In the genomic region with DNA sequence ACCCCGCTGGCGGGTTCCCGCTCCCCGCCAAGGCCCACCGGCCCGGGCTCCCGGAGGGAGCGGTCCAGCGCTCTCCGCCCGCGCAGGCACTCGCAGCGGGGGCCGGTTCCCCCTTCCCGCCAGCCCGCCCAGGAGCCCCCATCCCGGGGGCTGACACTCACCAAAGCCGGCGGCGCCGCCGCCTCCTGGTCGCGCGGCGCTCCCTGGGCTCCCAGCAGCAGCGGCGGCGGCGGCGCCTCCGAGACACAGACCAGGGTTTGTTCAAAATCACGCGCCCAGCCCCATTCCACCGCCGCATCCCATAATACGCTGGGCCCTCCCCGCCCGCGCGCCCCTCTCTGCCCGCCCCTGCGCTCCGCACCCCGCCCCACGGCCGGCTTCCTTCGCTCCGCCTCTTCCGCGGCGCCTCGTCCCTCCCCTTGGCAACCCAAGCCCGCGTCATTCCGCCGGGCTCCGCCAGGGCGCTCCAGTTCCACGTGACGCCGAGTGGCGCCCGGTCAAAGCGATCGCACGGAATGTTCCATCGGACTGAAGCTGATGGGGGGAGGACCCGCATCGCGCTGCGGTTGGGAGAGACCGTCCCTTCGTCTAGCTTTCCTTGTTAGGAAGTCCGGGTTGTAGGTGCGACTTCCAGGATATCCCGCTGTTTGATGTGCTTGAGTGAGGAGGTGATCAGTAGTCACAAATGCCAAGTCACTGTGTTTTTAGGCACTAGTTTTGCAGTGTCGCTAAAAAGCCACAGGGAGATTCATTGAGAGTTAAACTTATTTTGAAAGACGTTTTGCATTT, we compare ENCODE assay signal across 8 cellular contexts. TPM values are rescaled to one million over a fixed set of nuclear protein-coding genes. Genes with fewer than 3 reads are reported as not detected.
DNase-seq lines count a peak whose midpoint lies in the region; ATAC-seq and TF ChIP-seq lines count a peak whose summit lies in the region.

No MANE protein-coding gene starts in this region.

- ATAC-seq in omental fat pad (ENCODE audit: low FRiP score) (peak; percentile 99), thoracic aorta (ENCODE audit: insufficient number of reproducible peaks, low FRiP score, low read depth) (peak; percentile 97)

- peaks cover 45% of the 10 kb centered on the region for H3K4me1 Mint-ChIP-seq in HFFc6 (ENCODE audit: low read depth)
- peaks cover 46% of the 10 kb centered on the region for H3K4me1 Mint-ChIP-seq in activated naive CD4-positive, alpha-beta T cell treated with anti-CD3 and anti-CD28 coated beads, Interleukin-2, amount 50 U/mL, for 24 hours

- no peaks in the 10 kb centered on the region for H3K27me3 ChIP-seq in thoracic aorta (replicated peaks; ENCODE audit: insufficient read depth)

- H3K4me3 ChIP-seq in GM08714 (ENCODE audit: low read length) (peak overlapping the region; percentile 76), thoracic aorta (peak overlapping the region; percentile 97)

- TF ChIP-seq CTCF in HFFc6 (IDR thresholded peaks at IDR 0.05) (peak; percentile 76), omental fat pad (IDR thresholded peaks at IDR 0.05) (no peak), thoracic aorta (IDR thresholded peaks at IDR 0.05) (peak; percentile 77)

- H3K27ac ChIP-seq in thoracic aorta, result peak overlapping the region; percentile 72 to 76

- peaks cover 26 to 31% of the 10 kb centered on the region in 2 donors for H3K4me1 ChIP-seq in thoracic aorta (ENCODE audit: control insufficient read depth in 1 of 2, low read depth in 2 of 2)

- no peaks in the 10 kb centered on the region for H3K36me3 ChIP-seq in thoracic aorta

- H3K27me3 Mint-ChIP-seq in HFFc6 (ENCODE audit: insufficient read depth), result peaks cover 2% of the 10 kb centered on the region; the same call in 1 of the 2 replicates
- no peaks in the 10 kb centered on the region for H3K27me3 Mint-ChIP-seq in activated naive CD4-positive, alpha-beta T cell treated with anti-CD3 and anti-CD28 coated beads, Interleukin-2, amount 50 U/mL, for 24 hours

- H3K4me3 Mint-ChIP-seq in HFFc6, result peak overlapping the region; percentile 99
- H3K4me3 Mint-ChIP-seq in activated naive CD4-positive, alpha-beta T cell treated with anti-CD3 and anti-CD28 coated beads, Interleukin-2, amount 50 U/mL, for 24 hours, result peak overlapping the region; percentile 93

- H3K27ac Mint-ChIP-seq in HFFc6, result peak overlapping the region; percentile 91
- peak overlapping the region; percentile 94 for H3K27ac Mint-ChIP-seq in activated naive CD4-positive, alpha-beta T cell treated with anti-CD3 and anti-CD28 coated beads, Interleukin-2, amount 50 U/mL, for 24 hours

- no peaks in the 10 kb centered on the region for H3K9me3 ChIP-seq in thoracic aorta

- DNase-seq in HFFc6 (peak; percentile 97), NAMALWA (ENCODE audit: low spot score) (peak; percentile 97), SK-N-DZ (ENCODE audit: low spot score) (peak; percentile 97), glomerular visceral epithelial cell (ENCODE audit: extremely low spot score) (peak; percentile 99), omental fat pad (ENCODE audit: low spot score) (peak; percentile 80), thoracic aorta (ENCODE audit: low spot score) (peak; percentile 82)

- H3K36me3 Mint-ChIP-seq in HFFc6 (ENCODE audit: low read depth), result no peaks in the 10 kb centered on the region
- H3K36me3 Mint-ChIP-seq in activated naive CD4-positive, alpha-beta T cell treated with anti-CD3 and anti-CD28 coated beads, Interleukin-2, amount 50 U/mL, for 24 hours, result no peaks in the 10 kb centered on the region

- H3K9me3 Mint-ChIP-seq in HFFc6, result no peaks in the 10 kb centered on the region
- no peaks in the 10 kb centered on the region for H3K9me3 Mint-ChIP-seq in activated naive CD4-positive, alpha-beta T cell treated with anti-CD3 and anti-CD28 coated beads, Interleukin-2, amount 50 U/mL, for 24 hours

RNA-seq across cellular contexts. Expression of a gene that starts 2.2 kb away (rescaled TPM):
- 10 to 100 TPM; 13.8 to 20.5 (median 18.6) TPM for total RNA-seq in HFFc6 (2021; fragmentation: NEBNext Ultra II Directional; extraction: Animal tissue kit (Norgen Biotek cat#: 25700))
- 10.8 and 14.5 TPM in 2 replicates for polyA plus RNA-seq in SK-N-DZ (2014; cell fraction: cytosol; rRNA removed)
- 5.5 and 6.7 TPM in 2 replicates for polyA plus RNA-seq in SK-N-DZ (2014; cell fraction: nucleus; rRNA removed)
- total RNA-seq in omental fat pad, result 10 to 100 TPM in 1 of 4 donors, 1 to 10 TPM in 3; 5.8 to 13.6 (median 7.7) TPM
- 10 to 100 TPM; 10.3 to 13.6 TPM for total RNA-seq in thoracic aorta

RNA-seq across cellular contexts. Expression of a gene that starts 22.2 kb away (rescaled TPM):
- total RNA-seq in HFFc6 (2021; fragmentation: NEBNext Ultra II Directional; extraction: Animal tissue kit (Norgen Biotek cat#: 25700)), result 10 to 100 TPM; 56.4 to 73.6 (median 69.2) TPM
- 71.9 and 72.8 TPM in 2 replicates for polyA plus RNA-seq in SK-N-DZ (2014; cell fraction: cytosol; rRNA removed)
- 24.6 and 34.9 TPM in 2 replicates for polyA plus RNA-seq in SK-N-DZ (2014; cell fraction: nucleus; rRNA removed)
- total RNA-seq in omental fat pad, result 10 to 100 TPM; 30.3 to 47.1 (median 39.1) TPM
- total RNA-seq in thoracic aorta, result 10 to 100 TPM; 40.3 to 70.7 TPM

Comparison
In these comparisons a context has a peak if more than half of its experiments do, and no peak if none do; other contexts are left out.
1. Peak in every context shown above with its lines: DNase-seq, ATAC-seq, H3K4me3 ChIP-seq and H3K27ac ChIP-seq.
2. CTCF ChIP-seq: peak in HFFc6 (single experiment) and thoracic aorta (single experiment); none in omental fat pad (0 of 3).